Comparison of ENCODE assay signal across 8 cellular contexts in genomic region chr22:43955883-43956286, GRCh38. TPM values are rescaled to one million over a fixed set of nuclear protein-coding genes. Genes with fewer than 3 reads are reported as not detected.
DNase-seq lines count a peak whose midpoint lies in the region; ATAC-seq lines count a peak whose summit lies in the region.

No MANE protein-coding gene starts in this region.

- H3K4me1 ChIP-seq in iPS-20b (ENCODE audit: insufficient read depth, low read length): peaks cover 13% of the 10 kb centered on the region; the same call in 1 of the 2 replicates

- no peaks in the 10 kb centered on the region for H3K36me3 Mint-ChIP-seq in activated T-helper 2 cell treated with anti-CD3 and anti-CD28 coated beads, Interferon-gamma antibody, Interleukin-2, Interleukin-4, amounts not matched to agents 10 μg/mL and 5 μg/mL and 100 μg/mL, durations not matched to agents 14 hours and 24 hours and 36 hours (ENCODE audit: low read depth)

- H3K9me3 Mint-ChIP-seq in activated T-helper 2 cell treated with anti-CD3 and anti-CD28 coated beads, Interferon-gamma antibody, Interleukin-2, Interleukin-4, amounts not matched to agents 10 μg/mL and 5 μg/mL and 100 μg/mL, durations not matched to agents 14 hours and 24 hours and 36 hours: no peaks in the 10 kb centered on the region

- peak; percentile 7 for ATAC-seq in GM18498 (IDR thresholded peaks at IDR 0.05; ENCODE audit: unreplicated experiment)
- peak; percentile 17 for ATAC-seq in HG03565 (IDR thresholded peaks at IDR 0.05; ENCODE audit: unreplicated experiment)

- no peak overlapping the region for H3K27ac ChIP-seq in iPS-20b (ENCODE audit: low read length)

- peaks cover 21% of the 10 kb centered on the region for H3K4me1 Mint-ChIP-seq in activated T-helper 2 cell treated with anti-CD3 and anti-CD28 coated beads, Interferon-gamma antibody, Interleukin-2, Interleukin-4, amounts not matched to agents 10 μg/mL and 5 μg/mL and 100 μg/mL, durations not matched to agents 14 hours and 24 hours and 36 hours (ENCODE audit: low read depth)

- no peaks in the 10 kb centered on the region for H3K27me3 ChIP-seq in iPS-20b (ENCODE audit: insufficient read depth, low read length)

- peak overlapping the region; percentile 96 for H3K4me3 ChIP-seq in iPS-20b (ENCODE audit: low read length)

- H3K27ac Mint-ChIP-seq in activated T-helper 2 cell treated with anti-CD3 and anti-CD28 coated beads, Interferon-gamma antibody, Interleukin-2, Interleukin-4, amounts not matched to agents 10 μg/mL and 5 μg/mL and 100 μg/mL, durations not matched to agents 14 hours and 24 hours and 36 hours: peak overlapping the region; percentile 90

- intact Hi-C loops in activated T-helper 2 cell treated with anti-CD3 and anti-CD28 coated beads, Interferon-gamma antibody, Interleukin-2, Interleukin-4, amounts not matched to agents 10 μg/mL and 5 μg/mL and 100 μg/mL, durations not matched to agents 14 hours and 24 hours and 36 hours (cut with micrococcal nuclease): loop anchor here (10.0 kb wide), 1 partner anchor 69 kb away; the partner anchor contains the start of gene PARVB

- no peaks in the 10 kb centered on the region for H3K36me3 ChIP-seq in iPS-20b (ENCODE audit: insufficient read depth, low read depth, low read length)

- no peaks in the 10 kb centered on the region for H3K9me3 ChIP-seq in iPS-20b (ENCODE audit: insufficient read depth, low read depth, low read length)

- H3K9ac ChIP-seq in iPS-20b (ENCODE audit: low read depth, low read length): peak overlapping the region; percentile 92

- no peak for DNase-seq in activated T-helper 2 cell treated with anti-CD3 and anti-CD28 coated beads, Interferon-gamma antibody, Interleukin-2, Interleukin-4, amounts not matched to agents 10 μg/mL and 5 μg/mL and 100 μg/mL, durations not matched to agents 14 hours and 24 hours and 36 hours (ENCODE audit: low spot score)
- peak; percentile 26 for DNase-seq in superior temporal gyrus (ENCODE audit: extremely low spot score)
- DNase-seq in medulla oblongata (ENCODE audit: extremely low spot score): no peak
- no peak for DNase-seq in HPDE6-E6E7 (ENCODE audit: extremely low spot score)
- no peak for DNase-seq in C1 segment of cervical spinal cord (lab: John Stamatoyannopoulos, UW)

- no peaks in the 10 kb centered on the region for H3K27me3 Mint-ChIP-seq in activated T-helper 2 cell treated with anti-CD3 and anti-CD28 coated beads, Interferon-gamma antibody, Interleukin-2, Interleukin-4, amounts not matched to agents 10 μg/mL and 5 μg/mL and 100 μg/mL, durations not matched to agents 14 hours and 24 hours and 36 hours (ENCODE audit: low read depth)

- H3K4me3 Mint-ChIP-seq in activated T-helper 2 cell treated with anti-CD3 and anti-CD28 coated beads, Interferon-gamma antibody, Interleukin-2, Interleukin-4, amounts not matched to agents 10 μg/mL and 5 μg/mL and 100 μg/mL, durations not matched to agents 14 hours and 24 hours and 36 hours (ENCODE audit: low read depth): peak overlapping the region; percentile 98

RNA-seq across cellular contexts. Expression of gene SAMM50, which starts 0.6 kb away (rescaled TPM):
- 58.6 and 59.0 TPM in 2 replicates for total RNA-seq in activated T-helper 2 cell treated with anti-CD3 and anti-CD28 coated beads, Interferon-gamma antibody, Interleukin-2, Interleukin-4, amounts not matched to agents 10 μg/mL and 5 μg/mL and 100 μg/mL, durations not matched to agents 14 hours and 24 hours and 36 hours

RNA-seq across cellular contexts. Expression of gene PNPLA3, which starts 32.3 kb away (rescaled TPM):
- 1.3 and 1.7 TPM in 2 replicates for total RNA-seq in activated T-helper 2 cell treated with anti-CD3 and anti-CD28 coated beads, Interferon-gamma antibody, Interleukin-2, Interleukin-4, amounts not matched to agents 10 μg/mL and 5 μg/mL and 100 μg/mL, durations not matched to agents 14 hours and 24 hours and 36 hours
